Comparison of ENCODE assay signal across 8 cellular contexts in the genomic region with DNA sequence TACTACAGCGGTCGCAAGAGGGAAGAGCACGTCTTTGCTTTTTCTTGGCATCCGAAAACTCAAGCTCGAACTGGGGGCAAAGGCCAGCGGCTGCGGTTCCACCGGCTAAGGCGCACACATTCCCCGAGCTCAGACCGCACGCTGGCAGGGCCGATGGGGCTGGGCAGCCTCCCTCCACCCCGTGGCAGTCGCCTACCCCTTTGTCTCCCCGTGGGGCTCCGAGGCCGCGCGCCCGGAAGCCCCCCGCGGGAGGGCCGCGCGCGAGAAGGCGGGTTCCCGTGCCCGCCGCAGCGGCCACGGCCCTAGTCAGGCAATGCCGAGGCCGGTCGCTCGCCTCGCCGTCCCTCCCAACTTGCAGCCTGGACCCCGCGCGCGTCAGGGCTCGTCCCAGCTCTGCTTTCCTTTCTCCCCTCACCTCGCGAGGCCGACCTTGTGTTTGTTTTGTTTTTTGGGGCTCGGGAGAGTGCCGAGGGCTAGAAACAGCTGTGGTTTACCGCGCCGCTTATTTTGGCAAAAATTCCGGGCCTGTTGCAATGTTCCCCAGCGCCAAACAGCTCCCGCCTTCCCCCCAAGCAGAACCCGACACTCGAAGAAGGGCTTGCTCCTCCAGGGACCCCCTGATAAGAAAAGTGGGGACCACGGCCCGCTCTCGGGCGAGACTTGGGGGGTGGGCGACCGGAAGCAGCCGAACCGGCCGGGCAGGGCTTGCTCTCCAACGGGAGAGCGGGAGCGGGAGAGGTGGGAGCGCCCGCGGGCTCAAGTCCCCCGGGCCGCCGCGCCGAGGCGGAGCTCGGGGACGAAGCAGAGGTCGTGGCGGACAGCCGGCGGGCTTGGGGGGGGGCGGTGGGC. TPM values are rescaled to one million over a fixed set of nuclear protein-coding genes. Genes with fewer than 3 reads are reported as not detected.
DNase-seq lines count a peak whose midpoint lies in the region; ATAC-seq and TF ChIP-seq lines count a peak whose summit lies in the region.

No MANE protein-coding gene starts in this region.

- peak overlapping the region; percentile 76 to 98 (median 84) for H3K4me3 Mint-ChIP-seq in T-cell

- H3K27me3 Mint-ChIP-seq in T-cell, result no peaks in the 10 kb centered on the region

- no peak for TF ChIP-seq CTCF in C4-2B (conservative IDR thresholded peaks at IDR 0.05)
- no peak for TF ChIP-seq CTCF in psoas muscle (IDR thresholded peaks at IDR 0.05)
- TF ChIP-seq CTCF in vagina (IDR thresholded peaks at IDR 0.05), result no peak

- H3K4me1 Mint-ChIP-seq in T-cell, result peaks cover 31 to 44% (median 37%) of the 10 kb centered on the region in 3 donors

- CTCF ChIA-PET in T-cell (lab: Charles Lee), result interaction anchor here (0.6 to 1.8 kb wide), 11 partner anchors 22 to 875 kb away, joined by 3 to 14 read pairs (median 5); no protein-coding TSS in a partner anchor

- intact Hi-C loops in left ventricle myocardium superior (cut with micrococcal nuclease), result no loop called here
- intact Hi-C loops in psoas muscle (cut with DNase I), result loop anchor here (2.0 to 10.0 kb wide), 3 partner anchors 79 to 259 kb away; partner anchors contain the start of gene PDS5A (in 1 of the 2)
- intact Hi-C loops in vagina (cut with DNase I), result loop anchor here (5.0 to 10.0 kb wide), 2 partner anchors 259 to 354 kb away; no protein-coding TSS in a partner anchor

- no peaks in the 10 kb centered on the region for H3K36me3 ChIP-seq in psoas muscle (ENCODE audit: insufficient read depth in 1 of 2, low read depth in 1 of 2)
- H3K36me3 ChIP-seq in vagina, result no peaks in the 10 kb centered on the region

- H3K27ac ChIP-seq in C4-2B (peak overlapping the region; percentile 99), psoas muscle (peak overlapping the region; percentile 98), vagina (peak overlapping the region; percentile 100)

- ATAC-seq in GM19455 (IDR thresholded peaks at IDR 0.05; ENCODE audit: unreplicated experiment), result peak; percentile 14
- peak; percentile 23 to 43 (median 36) for ATAC-seq in T-cell (replicated peaks in 1 of 4)
- peak; percentile 60 for ATAC-seq in left ventricle myocardium superior
- ATAC-seq in psoas muscle, result peak; percentile 46 to 60 (median 50)

- peak overlapping the region; percentile 92 to 93 for H3K27ac Mint-ChIP-seq in T-cell

- H3K4me3 ChIP-seq in psoas muscle, result peak overlapping the region; percentile 86
- peak overlapping the region; percentile 90 to 93 for H3K4me3 ChIP-seq in vagina

- no peaks in the 10 kb centered on the region for H3K36me3 Mint-ChIP-seq in T-cell

- 0% methylated on average over 30 to 85 of the region's 85 CpGs for WGBS in psoas muscle, 3 donors

- no peak for TF ChIP-seq POLR2A in vagina (IDR thresholded peaks at IDR 0.05)

- H3K27me3 ChIP-seq in psoas muscle (ENCODE audit: insufficient read depth in 3 of 3, low read length in 2 of 3), result no peaks in the 10 kb centered on the region
- no peaks in the 10 kb centered on the region for H3K27me3 ChIP-seq in vagina

- DNase-seq in Kasumi-1 (lab: John Stamatoyannopoulos, UW), result peak; percentile 67 to 73
- peak; percentile 1 to 52 (median 27) for DNase-seq in T-cell
- peak; percentile 46 for DNase-seq in amniotic stem cell (lab: John Stamatoyannopoulos, UW)
- DNase-seq in left ventricle myocardium superior, result peak; percentile 79
- peak; percentile 76 to 85 for DNase-seq in psoas muscle
- DNase-seq in vagina (ENCODE audit: extremely low spot score in 2 of 2), result peak in 1 of 2 donors; percentile 88

- H3K4me1 ChIP-seq in psoas muscle (peaks cover 15% of the 10 kb centered on the region), vagina (peaks cover 34% of the 10 kb centered on the region)

- H3K9me3 ChIP-seq in psoas muscle (no peaks in the 10 kb centered on the region), vagina (no peaks in the 10 kb centered on the region)

- POLR2A ChIA-PET in T-cell (lab: Charles Lee), result interaction anchor here (0.6 to 1.2 kb wide), 2 partner anchors 143 to 262 kb away, joined by 10 to 11 read pairs; no protein-coding TSS in a partner anchor

- no peaks in the 10 kb centered on the region for H3K9me3 Mint-ChIP-seq in T-cell

RNA-seq across cellular contexts. Expression of gene N4BP2, which starts 0.6 kb away (rescaled TPM):
- 10 to 100 TPM; 12.6 to 38.3 (median 15.3) TPM for total RNA-seq in T-cell
- total RNA-seq in left ventricle myocardium superior, result 4.4 TPM
- total RNA-seq in psoas muscle, result 1 to 10 TPM; 2.7 to 6.8 (median 3.2) TPM
- polyA plus RNA-seq in psoas muscle, result 1 to 10 TPM; 1.1 to 1.6 (median 1.1) TPM
- 7.4 TPM for total RNA-seq in vagina
